ENCODE assay signal across 11 cellular contexts in genomic region chr17:40827746-40828453, GRCh38. TPM values are rescaled to one million over a fixed set of nuclear protein-coding genes. Genes with fewer than 3 reads are reported as not detected.
A peak's percentile ranks its signal among the peaks of the same experiment; 100 is the strongest.
DNase-seq lines count a peak whose midpoint lies in the region; ATAC-seq and TF ChIP-seq lines count a peak whose summit lies in the region.
"Had no signal": no experiment of that assay in that cellular context is flagged by ENCODE, and none has a peak within 500 bp of the region (broad histone marks: within the 10 kb centered on the region; RNA-seq: fewer than 3 reads in every experiment).

No MANE protein-coding gene starts in this region.

- H3K9me3 ChIP-seq in Panc1 (ENCODE audit: control insufficient read depth, insufficient read depth, low read depth, low read length) = no peaks in the 10 kb centered on the region

- no peak overlapping the region for H3K4me3 ChIP-seq in Panc1 (ENCODE audit: low read depth in 2 of 2, low read length in 2 of 2)

- intact Hi-C loops in activated CD4-positive, alpha-beta T cell treated with anti-CD3 and anti-CD28 coated beads for 36 hours (cut with DNase I, micrococcal nuclease) = no loop called here
- intact Hi-C loops in Panc1 (cut with micrococcal nuclease; ENCODE audit: unreplicated experiment) = no loop called here

- peak; percentile 5 for DNase-seq in activated CD4-positive, alpha-beta T cell treated with anti-CD3 and anti-CD28 coated beads for 36 hours
- DNase-seq in activated CD4-positive, alpha-beta T cell treated with anti-CD3 and anti-CD28 coated beads for 1 hour = no peak
- DNase-seq in Panc1 (ENCODE audit: low read depth, low spot score) (no peak), chondrocyte (ENCODE audit: low spot score) (no peak), NCI-H524 treated with DMSO at 0.1 percent for 48 hours (lab: John Stamatoyannopoulos, UW) (no peak), hepatic stellate cell (ENCODE audit: low spot score) (no peak)
- no peak for DNase-seq in stimulated activated effector memory CD8-positive, alpha-beta T cell treated with anti-CD3 and anti-CD28 coated beads, Interleukin-12 subunit alpha, Interleukin-12 subunit beta, amount 100 ng/mL, for 72 hours (ENCODE audit: low spot score in 2 of 2)
- DNase-seq in activated effector memory CD4-positive, alpha-beta T cell treated with Interleukin-2 at 50 U/mL for 16 hours = no peak
- DNase-seq: ACHN, NCI-H2081 treated with DMSO at 0.1 percent for 48 hours had no signal

- H3K27me3 Mint-ChIP-seq in activated CD4-positive, alpha-beta T cell treated with anti-CD3 and anti-CD28 coated beads for 36 hours = peaks cover 2% of the 10 kb centered on the region
- no peaks in the 10 kb centered on the region for H3K27me3 Mint-ChIP-seq in chondrocyte (ENCODE audit: low read depth)

- POLR2A ChIA-PET in activated CD4-positive, alpha-beta T cell treated with anti-CD3 and anti-CD28 coated beads for 36 hours (lab: Charles Lee) = no interaction called here
- POLR2A ChIA-PET in Panc1 (lab: Charles Lee) = no interaction called here

- peaks cover 15% of the 10 kb centered on the region for H3K4me1 Mint-ChIP-seq in activated CD4-positive, alpha-beta T cell treated with anti-CD3 and anti-CD28 coated beads for 36 hours
- peaks cover 21% of the 10 kb centered on the region for H3K4me1 Mint-ChIP-seq in chondrocyte (ENCODE audit: low read depth)
- no peaks in the 10 kb centered on the region for H3K4me1 Mint-ChIP-seq in stimulated activated effector memory CD8-positive, alpha-beta T cell treated with anti-CD3 and anti-CD28 coated beads, Interleukin-12 subunit alpha, Interleukin-12 subunit beta, amount 100 ng/mL, for 72 hours

- TF ChIP-seq CTCF in Panc1 (IDR thresholded peaks at IDR 0.05) (no peak), chondrocyte (IDR thresholded peaks at IDR 0.05) (no peak)

- BruUV-seq in Panc1 (replicated peaks; lab: Mats Ljungman, UMichigan) = no TSS peak

- no peaks in the 10 kb centered on the region for H3K27me3 ChIP-seq in Panc1 (ENCODE audit: control insufficient read depth, insufficient read depth, low read length)

- H3K27ac ChIP-seq in Panc1 (ENCODE audit: low read length) = no peak overlapping the region

- ATAC-seq in activated CD4-positive, alpha-beta T cell treated with anti-CD3 and anti-CD28 coated beads for 36 hours = peak; percentile 95
- 0 out of 2 replicates have a peak, but pooled peaks have one; percentile 34 for ATAC-seq in Panc1
- ATAC-seq in stimulated activated effector memory CD8-positive, alpha-beta T cell treated with anti-CD3 and anti-CD28 coated beads, Interleukin-12 subunit alpha, Interleukin-12 subunit beta, amount 100 ng/mL, for 72 hours = peak; percentile 80

- H3K36me3 ChIP-seq in Panc1 (ENCODE audit: control insufficient read depth, insufficient read depth, low read length) = 0 out of 2 replicates have a peak, but pooled peaks cover under 1% of the 10 kb centered on the region

- in situ Hi-C loops in Panc1 (cut with HindIII; ENCODE audit: low pct_unique_long_range_greater_than_20kb, low sequenced_read_pairs) = no loop called here

- no peaks in the 10 kb centered on the region for H3K9me3 Mint-ChIP-seq in activated CD4-positive, alpha-beta T cell treated with anti-CD3 and anti-CD28 coated beads for 36 hours (ENCODE audit: low read depth)
- H3K9me3 Mint-ChIP-seq in chondrocyte (ENCODE audit: low read depth) = no peaks in the 10 kb centered on the region
- no peaks in the 10 kb centered on the region for H3K9me3 Mint-ChIP-seq in stimulated activated effector memory CD8-positive, alpha-beta T cell treated with anti-CD3 and anti-CD28 coated beads, Interleukin-12 subunit alpha, Interleukin-12 subunit beta, amount 100 ng/mL, for 72 hours

- H3K4me3 Mint-ChIP-seq in activated CD4-positive, alpha-beta T cell treated with anti-CD3 and anti-CD28 coated beads for 36 hours = no peak overlapping the region
- H3K4me3 Mint-ChIP-seq in chondrocyte (ENCODE audit: unreplicated experiment) = peak overlapping the region; percentile 10
- H3K4me3 Mint-ChIP-seq in stimulated activated effector memory CD8-positive, alpha-beta T cell treated with anti-CD3 and anti-CD28 coated beads, Interleukin-12 subunit alpha, Interleukin-12 subunit beta, amount 100 ng/mL, for 72 hours = no peak overlapping the region

- CTCF ChIA-PET in activated CD4-positive, alpha-beta T cell treated with anti-CD3 and anti-CD28 coated beads for 36 hours (lab: Charles Lee) = interaction anchor here (0.9 kb wide), 1 partner anchor 9 kb away, joined by 3 read pairs; no protein-coding TSS in a partner anchor
- CTCF ChIA-PET in Panc1 (lab: Charles Lee) = no interaction called here

- peaks cover 6% of the 10 kb centered on the region for H3K36me3 Mint-ChIP-seq in activated CD4-positive, alpha-beta T cell treated with anti-CD3 and anti-CD28 coated beads for 36 hours (ENCODE audit: low read depth)
- peaks cover 3% of the 10 kb centered on the region for H3K36me3 Mint-ChIP-seq in chondrocyte (ENCODE audit: low read depth)
- H3K36me3 Mint-ChIP-seq in stimulated activated effector memory CD8-positive, alpha-beta T cell treated with anti-CD3 and anti-CD28 coated beads, Interleukin-12 subunit alpha, Interleukin-12 subunit beta, amount 100 ng/mL, for 72 hours = no peaks in the 10 kb centered on the region

- peak overlapping the region; percentile 83 for H3K27ac Mint-ChIP-seq in activated CD4-positive, alpha-beta T cell treated with anti-CD3 and anti-CD28 coated beads for 36 hours
- peak overlapping the region; percentile 64 for H3K27ac Mint-ChIP-seq in chondrocyte (ENCODE audit: unreplicated experiment)
- H3K27ac Mint-ChIP-seq in stimulated activated effector memory CD8-positive, alpha-beta T cell treated with anti-CD3 and anti-CD28 coated beads, Interleukin-12 subunit alpha, Interleukin-12 subunit beta, amount 100 ng/mL, for 72 hours = no peak overlapping the region

- H3K4me1 ChIP-seq in Panc1 (ENCODE audit: control insufficient read depth, insufficient read depth, low read length) = peaks cover 4% of the 10 kb centered on the region

RNA-seq across cellular contexts. Expression of gene KRT10, which starts 5.5 kb away (rescaled TPM):
- 10 to 100 TPM; 20.2 to 35.9 TPM for total RNA-seq in activated CD4-positive, alpha-beta T cell treated with anti-CD3 and anti-CD28 coated beads for 36 hours
- 70.8 TPM for total RNA-seq in Panc1 (2021; ENCODE audit: unreplicated experiment)
- 60.4 TPM for polyA plus RNA-seq in Panc1 (2012; ENCODE audit: insufficient read length)
- 52.9 to 80.2 TPM (median 55.0 TPM) in 3 replicates for total RNA-seq in chondrocyte

RNA-seq across cellular contexts. Expression of gene KRT28, which starts 28.1 kb away (rescaled TPM):
- total RNA-seq in activated CD4-positive, alpha-beta T cell treated with anti-CD3 and anti-CD28 coated beads for 36 hours = not detected
- total RNA-seq in Panc1 (2021; ENCODE audit: unreplicated experiment) (not detected), chondrocyte (not detected in 3 replicates)
- polyA plus RNA-seq in Panc1 (2012; ENCODE audit: insufficient read length) = not detected
- total RNA-seq: HT-29 had no signal

RNA-seq across cellular contexts. Expression of gene KRT12, which starts 39.1 kb away (rescaled TPM):
- total RNA-seq in activated CD4-positive, alpha-beta T cell treated with anti-CD3 and anti-CD28 coated beads for 36 hours = not detected
- total RNA-seq in Panc1 (2021; ENCODE audit: unreplicated experiment) (not detected), chondrocyte (not detected in 3 replicates)
- not detected for polyA plus RNA-seq in Panc1 (2012; ENCODE audit: insufficient read length)

RNA-seq across cellular contexts. Expression of gene KRT27, which starts 45.5 kb away (rescaled TPM):
- total RNA-seq in activated CD4-positive, alpha-beta T cell treated with anti-CD3 and anti-CD28 coated beads for 36 hours = not detected
- total RNA-seq in Panc1 (2021; ENCODE audit: unreplicated experiment) (not detected), chondrocyte (not detected in 3 replicates)
- polyA plus RNA-seq in Panc1 (2012; ENCODE audit: insufficient read length) = not detected
- total RNA-seq: HT-29 had no signal

RNA-seq across cellular contexts. Expression of gene KRT26, which starts 55.9 kb away (rescaled TPM):
- not detected for total RNA-seq in activated CD4-positive, alpha-beta T cell treated with anti-CD3 and anti-CD28 coated beads for 36 hours
- total RNA-seq in Panc1 (2021; ENCODE audit: unreplicated experiment) (not detected), chondrocyte (not detected in 3 replicates)
- not detected for polyA plus RNA-seq in Panc1 (2012; ENCODE audit: insufficient read length)
- total RNA-seq: HT-29 had no signal

Comparison
In these comparisons a context has a peak if more than half of its experiments do, and no peak if none do; other contexts are left out.
1. ATAC-seq: peak in every context shown above with its lines; median percentile 95 in activated CD4-positive, alpha-beta T cell treated with anti-CD3 and anti-CD28 coated beads for 36 hours; 80 in stimulated activated effector memory CD8-positive, alpha-beta T cell treated with anti-CD3 and anti-CD28 coated beads, Interleukin-12 subunit alpha, Interleukin-12 subunit beta, amount 100 ng/mL, for 72 hours; 34 in Panc1.